ENCODE assay signal across 11 cellular contexts in genomic region chr14:23561873-23562821, GRCh38. TPM values are rescaled to one million over a fixed set of nuclear protein-coding genes. Genes with fewer than 3 reads are reported as not detected.
DNase-seq lines count a peak whose midpoint lies in the region; ATAC-seq and TF ChIP-seq lines count a peak whose summit lies in the region.
"Had no signal": no experiment of that assay in that cellular context is flagged by ENCODE, and none has a peak within 500 bp of the region (broad histone marks: within the 10 kb centered on the region; RNA-seq: fewer than 3 reads in every experiment).

No MANE protein-coding gene starts in this region.

- ATAC-seq in activated naive CD4-positive, alpha-beta T cell treated with anti-CD3 and anti-CD28 coated beads, Interleukin-2, amount 50 U/mL, for 72 hours = no peak
- ATAC-seq in stimulated activated effector memory CD8-positive, alpha-beta T cell treated with anti-CD3 and anti-CD28 coated beads, Interleukin-12 subunit alpha, Interleukin-12 subunit beta, amount 100 ng/mL, for 72 hours = no peak
- ATAC-seq in GM21619 (IDR thresholded peaks at IDR 0.05; ENCODE audit: unreplicated experiment) = no peak
- ATAC-seq in HG03520 (IDR thresholded peaks at IDR 0.05; ENCODE audit: unreplicated experiment) = no peak

- H3K4me3 Mint-ChIP-seq in stimulated activated effector memory CD8-positive, alpha-beta T cell treated with anti-CD3 and anti-CD28 coated beads, Interleukin-12 subunit alpha, Interleukin-12 subunit beta, amount 100 ng/mL, for 72 hours = no peak overlapping the region

- POLR2A ChIA-PET in RWPE1 (lab: Yijun Ruan, JAX; ENCODE audit: low non-redundant PET) = no interaction called here

- peak overlapping the region; percentile 47 for H3K27ac ChIP-seq in RWPE1
- H3K27ac ChIP-seq: epithelial cell of prostate, SJSA1 had no signal

- H3K27ac Mint-ChIP-seq in activated naive CD4-positive, alpha-beta T cell treated with anti-CD3 and anti-CD28 coated beads, Interleukin-2, amount 50 U/mL, for 72 hours = peak overlapping the region; percentile 60 to 97
- H3K27ac Mint-ChIP-seq in stimulated activated effector memory CD8-positive, alpha-beta T cell treated with anti-CD3 and anti-CD28 coated beads, Interleukin-12 subunit alpha, Interleukin-12 subunit beta, amount 100 ng/mL, for 72 hours = peak overlapping the region; percentile 81

- no peaks in the 10 kb centered on the region for H3K9me3 Mint-ChIP-seq in activated naive CD4-positive, alpha-beta T cell treated with anti-CD3 and anti-CD28 coated beads, Interleukin-2, amount 50 U/mL, for 72 hours
- no peaks in the 10 kb centered on the region for H3K9me3 Mint-ChIP-seq in stimulated activated effector memory CD8-positive, alpha-beta T cell treated with anti-CD3 and anti-CD28 coated beads, Interleukin-12 subunit alpha, Interleukin-12 subunit beta, amount 100 ng/mL, for 72 hours

- DNase-seq in activated naive CD4-positive, alpha-beta T cell treated with anti-CD3 and anti-CD28 coated beads, Interleukin-2, amount 50 U/mL, for 72 hours (ENCODE audit: low spot score in 2 of 2) = no peak
- no peak for DNase-seq in activated naive CD4-positive, alpha-beta T cell (lab: John Stamatoyannopoulos, UW)
- DNase-seq in RWPE1 (ENCODE audit: low spot score) (no peak), fibroblast of pulmonary artery (ENCODE audit: low read depth) (peak; percentile 56), NCI-H1092 treated with DMSO at 0.1 percent for 48 hours (lab: John Stamatoyannopoulos, UW) (no peak)
- no peak for DNase-seq in stimulated activated effector memory CD8-positive, alpha-beta T cell treated with anti-CD3 and anti-CD28 coated beads, Interleukin-12 subunit alpha, Interleukin-12 subunit beta, amount 100 ng/mL, for 72 hours (ENCODE audit: low spot score in 2 of 2)

- H3K4me1 Mint-ChIP-seq in stimulated activated effector memory CD8-positive, alpha-beta T cell treated with anti-CD3 and anti-CD28 coated beads, Interleukin-12 subunit alpha, Interleukin-12 subunit beta, amount 100 ng/mL, for 72 hours = peaks cover 76% of the 10 kb centered on the region

- H3K4me3 ChIP-seq in fibroblast of pulmonary artery (replicated peaks; ENCODE audit: low read depth, low read length) = no peak overlapping the region
- H3K4me3 ChIP-seq: K562, SJSA1 had no signal

- no peak for TF ChIP-seq CTCF in RWPE1 (conservative IDR thresholded peaks at IDR 0.05; ENCODE audit: low read depth)
- no peak for TF ChIP-seq CTCF in fibroblast of pulmonary artery (IDR thresholded peaks at IDR 0.05; ENCODE audit: low read length, missing control alignments)

- CTCF ChIA-PET in RWPE1 (lab: Yijun Ruan, JAX) = interaction anchor here (0.5 to 2.8 kb wide), 7 partner anchors 37 to 329 kb away, joined by 3 to 24 read pairs (median 4); no protein-coding TSS in a partner anchor

- H3K36me3 Mint-ChIP-seq in activated naive CD4-positive, alpha-beta T cell treated with anti-CD3 and anti-CD28 coated beads, Interleukin-2, amount 50 U/mL, for 72 hours = peaks cover 2 to 20% of the 10 kb centered on the region in 2 donors
- peaks cover 73% of the 10 kb centered on the region for H3K36me3 Mint-ChIP-seq in stimulated activated effector memory CD8-positive, alpha-beta T cell treated with anti-CD3 and anti-CD28 coated beads, Interleukin-12 subunit alpha, Interleukin-12 subunit beta, amount 100 ng/mL, for 72 hours

RNA-seq across cellular contexts. Expression of gene AP1G2, which starts 5.4 kb away (rescaled TPM):
- 100 to 1,000 TPM; 193 to 370 TPM for total RNA-seq in activated naive CD4-positive, alpha-beta T cell treated with anti-CD3 and anti-CD28 coated beads, Interleukin-2, amount 50 U/mL, for 72 hours

RNA-seq across cellular contexts. Expression of gene THTPA, which starts 6.1 kb away (rescaled TPM):
- 1 to 10 TPM; 5.9 to 6.5 TPM for total RNA-seq in activated naive CD4-positive, alpha-beta T cell treated with anti-CD3 and anti-CD28 coated beads, Interleukin-2, amount 50 U/mL, for 72 hours

RNA-seq across cellular contexts. Expression of gene ZFHX2, which starts 10.6 kb away (rescaled TPM):
- total RNA-seq in activated naive CD4-positive, alpha-beta T cell treated with anti-CD3 and anti-CD28 coated beads, Interleukin-2, amount 50 U/mL, for 72 hours = 1 to 10 TPM; 1.1 to 2.5 TPM
- total RNA-seq: SJSA1 had no signal

RNA-seq across cellular contexts. Expression of gene JPH4, which starts 16.4 kb away (rescaled TPM):
- not detected for total RNA-seq in activated naive CD4-positive, alpha-beta T cell treated with anti-CD3 and anti-CD28 coated beads, Interleukin-2, amount 50 U/mL, for 72 hours
- total RNA-seq: SJSA1 had no signal
